In the genomic region with DNA sequence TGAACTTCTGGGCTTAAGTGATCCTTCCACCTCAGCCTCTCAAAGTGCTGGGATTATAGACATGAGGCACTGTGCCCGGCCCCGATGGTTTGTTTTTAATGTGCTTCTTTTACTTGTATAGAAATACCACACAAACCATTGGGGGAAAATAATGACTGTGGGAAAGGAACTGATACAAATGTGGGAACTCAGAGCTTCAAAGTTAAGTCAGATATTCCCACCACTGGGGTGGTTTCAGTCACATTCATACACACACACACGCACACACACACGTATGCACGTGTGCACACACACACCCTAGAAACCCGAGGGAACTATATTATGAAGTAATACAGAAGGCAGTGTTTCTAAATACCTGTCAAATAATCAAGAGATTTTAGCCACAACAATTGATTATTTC, we compare ENCODE assay signal across 21 cellular contexts. TPM values are rescaled to one million over a fixed set of nuclear protein-coding genes. Genes with fewer than 3 reads are reported as not detected.
"Had no signal": no experiment of that assay in that cellular context is flagged by ENCODE, and none has a peak within 500 bp of the region (broad histone marks: within the 10 kb centered on the region; RNA-seq: fewer than 3 reads in every experiment).

No MANE protein-coding gene starts in this region.

- H3K9me3 Mint-ChIP-seq: activated CD4-positive, alpha-beta memory T cell treated with anti-CD3 and anti-CD28 coated beads for 36 hours; activated T-cell treated with anti-CD3 and anti-CD28 coated beads, Interleukin-2, amount 50 U/mL, for 24 hours; naive thymus-derived CD8-positive, alpha-beta T cell had no signal

- DNase-seq: activated CD4-positive, alpha-beta memory T cell treated with anti-CD3 and anti-CD28 coated beads for 36 hours; activated effector memory CD4-positive, alpha-beta T cell treated with anti-CD3 and anti-CD28 coated beads, Interleukin-2, amount 50 U/mL, for 16 hours; activated naive CD4-positive, alpha-beta T cell treated with anti-CD3 and anti-CD28 coated beads, Interleukin-2, amount 50 U/mL, for 16 hours; activated T-cell treated with anti-CD3 and anti-CD28 coated beads, Interleukin-2, amount 50 U/mL, for 24 hours; adrenal gland; foreskin keratinocyte; hippocampal formation; left cardiac atrium; mesendoderm; naive thymus-derived CD8-positive, alpha-beta T cell; ovary; psoas muscle; right cardiac atrium; testis; upper lobe of left lung had no signal

- H3K4me1 Mint-ChIP-seq: naive thymus-derived CD8-positive, alpha-beta T cell had no signal

- ATAC-seq: foreskin keratinocyte; left cardiac atrium; naive thymus-derived CD8-positive, alpha-beta T cell; psoas muscle; right cardiac atrium had no signal

- H3K27me3 Mint-ChIP-seq: naive thymus-derived CD8-positive, alpha-beta T cell had no signal

- H3K4me3 Mint-ChIP-seq: activated CD4-positive, alpha-beta memory T cell treated with anti-CD3 and anti-CD28 coated beads for 36 hours; activated T-cell treated with anti-CD3 and anti-CD28 coated beads, Interleukin-2, amount 50 U/mL, for 24 hours; naive thymus-derived CD8-positive, alpha-beta T cell had no signal

- H3K27ac Mint-ChIP-seq: activated CD4-positive, alpha-beta memory T cell treated with anti-CD3 and anti-CD28 coated beads for 36 hours; activated T-cell treated with anti-CD3 and anti-CD28 coated beads, Interleukin-2, amount 50 U/mL, for 24 hours had no signal

- H3K36me3 Mint-ChIP-seq: activated CD4-positive, alpha-beta memory T cell treated with anti-CD3 and anti-CD28 coated beads for 36 hours; naive thymus-derived CD8-positive, alpha-beta T cell had no signal

RNA-seq across cellular contexts. Expression of gene CPA4, which starts 17.0 kb away (rescaled TPM):
- total RNA-seq: naive thymus-derived CD8-positive, alpha-beta T cell had no signal

RNA-seq across cellular contexts. Expression of gene CPA5, which starts 34.6 kb away (rescaled TPM):
- total RNA-seq: astrocyte, breast epithelium, fibroblast of lung, left cardiac atrium, lower leg skin, ovary, right cardiac atrium, skeletal muscle tissue, upper lobe of left lung had no signal

RNA-seq across cellular contexts. Expression of gene CPA2, which starts 43.3 kb away (rescaled TPM):
- total RNA-seq: astrocyte; breast epithelium; epithelial cell of proximal tubule; fibroblast of lung; naive thymus-derived CD8-positive, alpha-beta T cell had no signal
